ENCODE assay signal across 20 cellular contexts in genomic region chr20:37977786-37978185, GRCh38.
"Had no signal": no experiment of that assay in that cellular context is flagged by ENCODE, and none has a peak within 500 bp of the region (broad histone marks: within the 10 kb centered on the region; RNA-seq: fewer than 3 reads in every experiment).

No MANE protein-coding gene starts in this region.

- FAIRE-seq: endometrium, small intestine, TTC549 had no signal

- H3K27me3 Mint-ChIP-seq: activated naive CD8-positive, alpha-beta T cell treated with anti-CD3 and anti-CD28 coated beads, Interleukin-2, amount 50 U/mL, for 24 hours; central memory CD8-positive, alpha-beta T cell; naive B cell had no signal

- ATAC-seq: activated naive CD8-positive, alpha-beta T cell treated with anti-CD3 and anti-CD28 coated beads, Interleukin-2, amount 50 U/mL, for 24 hours; left lung; right cardiac atrium; stimulated activated effector memory CD8-positive, alpha-beta T cell treated with anti-CD3 and anti-CD28 coated beads, Interleukin-12 subunit alpha, Interleukin-12 subunit beta, amount 100 ng/mL, for 72 hours; upper lobe of right lung had no signal

- H3K4me3 ChIP-seq: left lung, prostate gland, thoracic aorta, upper lobe of right lung had no signal

- H3K27ac ChIP-seq: left lung, prostate gland, thoracic aorta, upper lobe of right lung had no signal

- H3K4me3 Mint-ChIP-seq: activated naive CD8-positive, alpha-beta T cell treated with anti-CD3 and anti-CD28 coated beads, Interleukin-2, amount 50 U/mL, for 24 hours; central memory CD8-positive, alpha-beta T cell; stimulated activated effector memory CD8-positive, alpha-beta T cell treated with anti-CD3 and anti-CD28 coated beads, Interleukin-12 subunit alpha, Interleukin-12 subunit beta, amount 100 ng/mL, for 72 hours had no signal

- DNase-seq: activated CD4-positive, alpha-beta T cell treated with anti-CD3 and anti-CD28 coated beads, Interleukin-2, amount 50 U/mL, for 4 hours; activated naive CD8-positive, alpha-beta T cell treated with anti-CD3 and anti-CD28 coated beads, Interleukin-2, amount 50 U/mL, for 24 hours; aorta; cortex of kidney; erythroblast; foreskin melanocyte; glutamatergic neuron; left lung; naive B cell; right cardiac atrium; small intestine; stimulated activated CD4-positive, alpha-beta T cell treated with anti-CD3 and anti-CD28 coated beads, Interleukin-4, amount 100 ng/mL, for 1 hour; SW 1271; upper lobe of right lung had no signal

- H3K27ac Mint-ChIP-seq: activated naive CD8-positive, alpha-beta T cell treated with anti-CD3 and anti-CD28 coated beads, Interleukin-2, amount 50 U/mL, for 24 hours; stimulated activated effector memory CD8-positive, alpha-beta T cell treated with anti-CD3 and anti-CD28 coated beads, Interleukin-12 subunit alpha, Interleukin-12 subunit beta, amount 100 ng/mL, for 72 hours had no signal

- H3K4me1 Mint-ChIP-seq: central memory CD8-positive, alpha-beta T cell had no signal

- H3K27me3 ChIP-seq: left lung, upper lobe of right lung had no signal

- H3K9me3 ChIP-seq: left lung, prostate gland, thoracic aorta, upper lobe of right lung had no signal

- H3K9me3 Mint-ChIP-seq: activated naive CD8-positive, alpha-beta T cell treated with anti-CD3 and anti-CD28 coated beads, Interleukin-2, amount 50 U/mL, for 24 hours; central memory CD8-positive, alpha-beta T cell; stimulated activated effector memory CD8-positive, alpha-beta T cell treated with anti-CD3 and anti-CD28 coated beads, Interleukin-12 subunit alpha, Interleukin-12 subunit beta, amount 100 ng/mL, for 72 hours had no signal

- H3K4me1 ChIP-seq: left lung, prostate gland, upper lobe of right lung had no signal

- H3K36me3 ChIP-seq: prostate gland had no signal
